Comparison of ENCODE assay signal across 15 cellular contexts in the genomic region with DNA sequence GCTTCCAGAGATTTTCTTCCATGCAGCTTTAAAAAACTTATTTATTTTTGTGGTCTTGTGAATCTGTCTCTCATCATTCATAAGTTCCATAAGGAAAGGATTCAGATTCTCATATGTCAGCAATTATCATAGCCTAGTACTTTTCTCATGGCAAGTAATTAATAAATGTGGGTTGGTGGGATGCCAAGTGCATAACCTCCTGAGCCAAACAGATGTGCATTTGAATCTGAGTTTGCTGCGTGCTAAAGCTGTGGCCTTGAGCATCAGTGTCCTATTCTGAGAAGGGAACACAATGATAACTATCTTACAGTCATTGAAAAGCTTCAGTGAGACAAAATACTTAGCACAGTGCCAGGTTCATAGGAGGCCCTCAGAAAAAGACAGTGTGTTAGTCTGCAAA.
"Had no signal": no experiment of that assay in that cellular context is flagged by ENCODE, and none has a peak within 500 bp of the region (broad histone marks: within the 10 kb centered on the region; RNA-seq: fewer than 3 reads in every experiment).

No MANE protein-coding gene starts in this region.

- H3K4me1 Mint-ChIP-seq: activated naive CD4-positive, alpha-beta T cell treated with anti-CD3 and anti-CD28 coated beads, Interleukin-2, amount 10 ng/mL, durations not matched to agents 7 days and 5 days had no signal

- H3K4me3 ChIP-seq: colonic mucosa, psoas muscle, sigmoid colon had no signal

- DNase-seq: activated CD4-positive, alpha-beta T cell treated with anti-CD3 and anti-CD28 coated beads, Interleukin-2, amount 50 U/mL, for 1 hour; activated CD4-positive, CD25-positive, alpha-beta regulatory T cell; activated naive CD4-positive, alpha-beta T cell treated with anti-CD3 and anti-CD28 coated beads, Interleukin-2, amount 10 ng/mL, durations not matched to agents 7 days and 5 days; caudate nucleus; colonic mucosa; glutamatergic neuron; left colon; occipital lobe; psoas muscle; sigmoid colon; stimulated activated CD4-positive, alpha-beta T cell treated with anti-CD3 and anti-CD28 coated beads, Interleukin-2, amount 100 ng/mL, for 24 hours; stimulated activated naive CD4-positive, alpha-beta T cell had no signal

- H3K27ac ChIP-seq: colonic mucosa, psoas muscle, sigmoid colon had no signal

- H3K4me1 ChIP-seq: colonic mucosa, psoas muscle had no signal

- H3K36me3 ChIP-seq: colonic mucosa, sigmoid colon had no signal

- ATAC-seq: left colon; natural killer cell treated with Interleukin-12 subunit alpha and Interleukin-12 subunit beta and Interleukin-15 and Interleukin-18, amount 100 ng/mL, for 72 hours; psoas muscle had no signal

- H3K36me3 Mint-ChIP-seq: activated naive CD4-positive, alpha-beta T cell treated with anti-CD3 and anti-CD28 coated beads, Interleukin-2, amount 10 ng/mL, durations not matched to agents 7 days and 5 days; natural killer cell treated with Interleukin-12 subunit alpha and Interleukin-12 subunit beta and Interleukin-15 and Interleukin-18, amount 100 ng/mL, for 72 hours; type B pancreatic cell had no signal

- H3K27ac Mint-ChIP-seq: activated naive CD4-positive, alpha-beta T cell treated with anti-CD3 and anti-CD28 coated beads, Interleukin-2, amount 10 ng/mL, durations not matched to agents 7 days and 5 days; activated T-helper 2 cell treated with anti-CD3 and anti-CD28 coated beads, Interferon-gamma antibody, Interleukin-2, Interleukin-4, amounts not matched to agents 10 μg/mL and 5 μg/mL and 100 μg/mL, durations not matched to agents 14 hours and 24 hours and 36 hours; natural killer cell treated with Interleukin-12 subunit alpha and Interleukin-12 subunit beta and Interleukin-15 and Interleukin-18, amount 100 ng/mL, for 72 hours; type B pancreatic cell had no signal

- H3K9me3 Mint-ChIP-seq: activated naive CD4-positive, alpha-beta T cell treated with anti-CD3 and anti-CD28 coated beads, Interleukin-2, amount 10 ng/mL, durations not matched to agents 7 days and 5 days; activated T-helper 2 cell treated with anti-CD3 and anti-CD28 coated beads, Interferon-gamma antibody, Interleukin-2, Interleukin-4, amounts not matched to agents 10 μg/mL and 5 μg/mL and 100 μg/mL, durations not matched to agents 14 hours and 24 hours and 36 hours; natural killer cell treated with Interleukin-12 subunit alpha and Interleukin-12 subunit beta and Interleukin-15 and Interleukin-18, amount 100 ng/mL, for 72 hours had no signal

- H3K9me3 ChIP-seq: colonic mucosa, psoas muscle, sigmoid colon had no signal

- H3K4me3 Mint-ChIP-seq: activated naive CD4-positive, alpha-beta T cell treated with anti-CD3 and anti-CD28 coated beads, Interleukin-2, amount 10 ng/mL, durations not matched to agents 7 days and 5 days; natural killer cell treated with Interleukin-12 subunit alpha and Interleukin-12 subunit beta and Interleukin-15 and Interleukin-18, amount 100 ng/mL, for 72 hours; type B pancreatic cell had no signal

- H3K27me3 ChIP-seq: colonic mucosa, sigmoid colon had no signal
